Comparison of ENCODE assay signal across 1 cellular context in the genomic region with DNA sequence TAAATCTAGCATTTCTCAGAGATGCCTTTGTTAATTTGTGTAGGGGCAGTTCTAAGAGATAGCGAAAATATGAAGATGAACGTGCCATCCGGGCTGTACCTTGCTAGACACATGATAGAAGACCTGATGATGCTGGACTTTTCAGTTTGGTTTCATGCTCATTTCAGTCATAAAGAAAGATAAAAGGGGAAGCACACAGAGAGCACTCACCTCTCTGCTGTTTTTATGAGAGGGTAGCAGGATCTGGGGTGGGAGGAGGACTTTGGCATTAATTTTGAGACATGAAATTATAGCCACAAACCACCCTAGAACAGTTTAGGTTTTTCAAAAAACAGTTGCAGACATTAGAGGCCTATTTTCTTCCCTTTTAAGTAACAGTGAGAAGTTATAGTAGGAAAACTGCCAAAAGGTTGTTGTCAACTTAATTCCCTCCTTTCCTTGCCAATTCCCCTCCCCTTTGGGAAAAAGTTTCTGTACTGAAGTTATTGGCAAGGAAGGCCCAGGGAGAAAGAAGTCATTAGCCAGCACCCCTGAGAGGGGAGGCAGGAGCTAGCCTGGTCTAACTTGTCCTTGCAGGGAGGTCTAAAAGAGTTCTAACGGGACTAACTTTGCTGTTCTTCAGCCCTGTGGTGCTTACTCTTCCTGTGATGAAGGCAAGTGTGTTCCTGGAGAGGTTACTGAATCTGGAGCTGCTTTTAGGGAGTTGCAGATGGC.
A peak's percentile ranks its signal among the peaks of the same experiment; 100 is the strongest.
TF ChIP-seq lines count a peak whose summit lies in the region.

No MANE protein-coding gene starts in this region.

TF ChIP-seq in GM12878, 131 proteins besides CTCF, POLR2A, EP300 and RAD21 (continued from another document and continues in another):
- TF ChIP-seq GABPA (IDR thresholded peaks at IDR 0.05; ENCODE audit: low read depth) (0 out of 2 replicates have a peak, but pooled peaks have one; percentile 31), BRCA1 (IDR thresholded peaks at IDR 0.05; ENCODE audit: low read depth, low read length) (no peak), ZBED1 (IDR thresholded peaks at IDR 0.05; ENCODE audit: borderline replicate concordance) (no peak), ZNF274 (IDR thresholded peaks at IDR 0.05; ENCODE audit: insufficient read depth, insufficient read length) (no peak), NR2C2 (IDR thresholded peaks at IDR 0.05; ENCODE audit: borderline replicate concordance, control insufficient read depth, insufficient read length, low read depth) (no peak), MEF2A (IDR thresholded peaks at IDR 0.05; ENCODE audit: insufficient read depth, low read depth, low read length) (peak; percentile 75), JUND (IDR thresholded peaks at IDR 0.05; ENCODE audit: low read depth, low read length) (peak; percentile 89), CBX5 (IDR thresholded peaks at IDR 0.05; ENCODE audit: low read depth) (peak; percentile 91; the same call in 1 of the 2 replicates), RUNX3 (IDR thresholded peaks at IDR 0.05; ENCODE audit: low read length) (peak; percentile 84), IRF4 (IDR thresholded peaks at IDR 0.05; ENCODE audit: low read depth, low read length) (peak; percentile 78; the same call in 1 of the 2 replicates), POU2F2 (IDR thresholded peaks at IDR 0.05; ENCODE audit: borderline replicate concordance, low read depth, low read length) (peak; percentile 38; the same call in 1 of the 3 replicates), IKZF1 (conservative IDR thresholded peaks at IDR 0.05) (peak; percentile 72), ZNF24 (IDR thresholded peaks at IDR 0.05) (peak; percentile 54), SUZ12 (IDR thresholded peaks at IDR 0.05; ENCODE audit: unreplicated experiment) (no peak), BCL11A (IDR thresholded peaks at IDR 0.05; ENCODE audit: low read depth, low read length) (peak; percentile 82), NR2F1 (conservative IDR thresholded peaks at IDR 0.05) (0 out of 2 replicates have a peak, but pooled peaks have one; percentile 32), MEF2B (IDR thresholded peaks at IDR 0.05; ENCODE audit: partially characterized antibody, poor library complexity, severe bottlenecking) (peak; percentile 52), TCF7 (IDR thresholded peaks at IDR 0.05; ENCODE audit: borderline replicate concordance) (0 out of 2 replicates have a peak, but pooled peaks have one; percentile 20), RCOR1 (conservative IDR thresholded peaks at IDR 0.05; ENCODE audit: low read depth, low read length) (peak; percentile 83; the same call in 1 of the 2 replicates), ZNF217 (IDR thresholded peaks at IDR 0.05) (peak; percentile 62; the same call in 1 of the 2 replicates), RELA (IDR thresholded peaks at IDR 0.05; ENCODE audit: borderline replicate concordance, partially characterized antibody) (peak; percentile 27), NFIC (IDR thresholded peaks at IDR 0.05; ENCODE audit: low read depth, low read length) (peak; percentile 90), CEBPB (IDR thresholded peaks at IDR 0.05; ENCODE audit: borderline replicate concordance in 1 of 2, low read depth in 2 of 2, low read length in 2 of 2) (peak in 1 of 2 experiments; percentile 55; a peak in 1 of 4 replicates)
- TF ChIP-seq, protein P1, sequence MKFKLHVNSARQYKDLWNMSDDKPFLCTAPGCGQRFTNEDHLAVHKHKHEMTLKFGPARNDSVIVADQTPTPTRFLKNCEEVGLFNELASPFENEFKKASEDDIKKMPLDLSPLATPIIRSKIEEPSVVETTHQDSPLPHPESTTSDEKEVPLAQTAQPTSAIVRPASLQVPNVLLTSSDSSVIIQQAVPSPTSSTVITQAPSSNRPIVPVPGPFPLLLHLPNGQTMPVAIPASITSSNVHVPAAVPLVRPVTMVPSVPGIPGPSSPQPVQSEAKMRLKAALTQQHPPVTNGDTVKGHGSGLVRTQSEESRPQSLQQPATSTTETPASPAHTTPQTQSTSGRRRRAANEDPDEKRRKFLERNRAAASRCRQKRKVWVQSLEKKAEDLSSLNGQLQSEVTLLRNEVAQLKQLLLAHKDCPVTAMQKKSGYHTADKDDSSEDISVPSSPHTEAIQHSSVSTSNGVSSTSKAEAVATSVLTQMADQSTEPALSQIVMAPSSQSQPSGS (IDR thresholded peaks at IDR 0.05; ENCODE audit: low read length) = peak; percentile 79
- TF ChIP-seq, protein P2, sequence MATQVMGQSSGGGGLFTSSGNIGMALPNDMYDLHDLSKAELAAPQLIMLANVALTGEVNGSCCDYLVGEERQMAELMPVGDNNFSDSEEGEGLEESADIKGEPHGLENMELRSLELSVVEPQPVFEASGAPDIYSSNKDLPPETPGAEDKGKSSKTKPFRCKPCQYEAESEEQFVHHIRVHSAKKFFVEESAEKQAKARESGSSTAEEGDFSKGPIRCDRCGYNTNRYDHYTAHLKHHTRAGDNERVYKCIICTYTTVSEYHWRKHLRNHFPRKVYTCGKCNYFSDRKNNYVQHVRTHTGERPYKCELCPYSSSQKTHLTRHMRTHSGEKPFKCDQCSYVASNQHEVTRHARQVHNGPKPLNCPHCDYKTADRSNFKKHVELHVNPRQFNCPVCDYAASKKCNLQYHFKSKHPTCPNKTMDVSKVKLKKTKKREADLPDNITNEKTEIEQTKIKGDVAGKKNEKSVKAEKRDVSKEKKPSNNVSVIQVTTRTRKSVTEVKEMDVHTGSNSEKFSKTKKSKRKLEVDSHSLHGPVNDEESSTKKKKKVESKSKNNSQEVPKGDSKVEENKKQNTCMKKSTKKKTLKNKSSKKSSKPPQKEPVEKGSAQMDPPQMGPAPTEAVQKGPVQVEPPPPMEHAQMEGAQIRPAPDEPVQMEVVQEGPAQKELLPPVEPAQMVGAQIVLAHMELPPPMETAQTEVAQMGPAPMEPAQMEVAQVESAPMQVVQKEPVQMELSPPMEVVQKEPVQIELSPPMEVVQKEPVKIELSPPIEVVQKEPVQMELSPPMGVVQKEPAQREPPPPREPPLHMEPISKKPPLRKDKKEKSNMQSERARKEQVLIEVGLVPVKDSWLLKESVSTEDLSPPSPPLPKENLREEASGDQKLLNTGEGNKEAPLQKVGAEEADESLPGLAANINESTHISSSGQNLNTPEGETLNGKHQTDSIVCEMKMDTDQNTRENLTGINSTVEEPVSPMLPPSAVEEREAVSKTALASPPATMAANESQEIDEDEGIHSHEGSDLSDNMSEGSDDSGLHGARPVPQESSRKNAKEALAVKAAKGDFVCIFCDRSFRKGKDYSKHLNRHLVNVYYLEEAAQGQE (IDR thresholded peaks at IDR 0.05; ENCODE audit: low read depth, low read length) = no peak
- TF ChIP-seq, protein P3, sequence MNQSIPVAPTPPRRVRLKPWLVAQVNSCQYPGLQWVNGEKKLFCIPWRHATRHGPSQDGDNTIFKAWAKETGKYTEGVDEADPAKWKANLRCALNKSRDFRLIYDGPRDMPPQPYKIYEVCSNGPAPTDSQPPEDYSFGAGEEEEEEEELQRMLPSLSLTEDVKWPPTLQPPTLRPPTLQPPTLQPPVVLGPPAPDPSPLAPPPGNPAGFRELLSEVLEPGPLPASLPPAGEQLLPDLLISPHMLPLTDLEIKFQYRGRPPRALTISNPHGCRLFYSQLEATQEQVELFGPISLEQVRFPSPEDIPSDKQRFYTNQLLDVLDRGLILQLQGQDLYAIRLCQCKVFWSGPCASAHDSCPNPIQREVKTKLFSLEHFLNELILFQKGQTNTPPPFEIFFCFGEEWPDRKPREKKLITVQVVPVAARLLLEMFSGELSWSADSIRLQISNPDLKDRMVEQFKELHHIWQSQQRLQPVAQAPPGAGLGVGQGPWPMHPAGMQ (IDR thresholded peaks at IDR 0.05; ENCODE audit: borderline replicate concordance) = no peak
- TF ChIP-seq, protein P4, sequence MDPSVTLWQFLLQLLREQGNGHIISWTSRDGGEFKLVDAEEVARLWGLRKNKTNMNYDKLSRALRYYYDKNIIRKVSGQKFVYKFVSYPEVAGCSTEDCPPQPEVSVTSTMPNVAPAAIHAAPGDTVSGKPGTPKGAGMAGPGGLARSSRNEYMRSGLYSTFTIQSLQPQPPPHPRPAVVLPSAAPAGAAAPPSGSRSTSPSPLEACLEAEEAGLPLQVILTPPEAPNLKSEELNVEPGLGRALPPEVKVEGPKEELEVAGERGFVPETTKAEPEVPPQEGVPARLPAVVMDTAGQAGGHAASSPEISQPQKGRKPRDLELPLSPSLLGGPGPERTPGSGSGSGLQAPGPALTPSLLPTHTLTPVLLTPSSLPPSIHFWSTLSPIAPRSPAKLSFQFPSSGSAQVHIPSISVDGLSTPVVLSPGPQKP (IDR thresholded peaks at IDR 0.05; ENCODE audit: low read depth, low read length) = no peak
- TF ChIP-seq, protein P5, sequence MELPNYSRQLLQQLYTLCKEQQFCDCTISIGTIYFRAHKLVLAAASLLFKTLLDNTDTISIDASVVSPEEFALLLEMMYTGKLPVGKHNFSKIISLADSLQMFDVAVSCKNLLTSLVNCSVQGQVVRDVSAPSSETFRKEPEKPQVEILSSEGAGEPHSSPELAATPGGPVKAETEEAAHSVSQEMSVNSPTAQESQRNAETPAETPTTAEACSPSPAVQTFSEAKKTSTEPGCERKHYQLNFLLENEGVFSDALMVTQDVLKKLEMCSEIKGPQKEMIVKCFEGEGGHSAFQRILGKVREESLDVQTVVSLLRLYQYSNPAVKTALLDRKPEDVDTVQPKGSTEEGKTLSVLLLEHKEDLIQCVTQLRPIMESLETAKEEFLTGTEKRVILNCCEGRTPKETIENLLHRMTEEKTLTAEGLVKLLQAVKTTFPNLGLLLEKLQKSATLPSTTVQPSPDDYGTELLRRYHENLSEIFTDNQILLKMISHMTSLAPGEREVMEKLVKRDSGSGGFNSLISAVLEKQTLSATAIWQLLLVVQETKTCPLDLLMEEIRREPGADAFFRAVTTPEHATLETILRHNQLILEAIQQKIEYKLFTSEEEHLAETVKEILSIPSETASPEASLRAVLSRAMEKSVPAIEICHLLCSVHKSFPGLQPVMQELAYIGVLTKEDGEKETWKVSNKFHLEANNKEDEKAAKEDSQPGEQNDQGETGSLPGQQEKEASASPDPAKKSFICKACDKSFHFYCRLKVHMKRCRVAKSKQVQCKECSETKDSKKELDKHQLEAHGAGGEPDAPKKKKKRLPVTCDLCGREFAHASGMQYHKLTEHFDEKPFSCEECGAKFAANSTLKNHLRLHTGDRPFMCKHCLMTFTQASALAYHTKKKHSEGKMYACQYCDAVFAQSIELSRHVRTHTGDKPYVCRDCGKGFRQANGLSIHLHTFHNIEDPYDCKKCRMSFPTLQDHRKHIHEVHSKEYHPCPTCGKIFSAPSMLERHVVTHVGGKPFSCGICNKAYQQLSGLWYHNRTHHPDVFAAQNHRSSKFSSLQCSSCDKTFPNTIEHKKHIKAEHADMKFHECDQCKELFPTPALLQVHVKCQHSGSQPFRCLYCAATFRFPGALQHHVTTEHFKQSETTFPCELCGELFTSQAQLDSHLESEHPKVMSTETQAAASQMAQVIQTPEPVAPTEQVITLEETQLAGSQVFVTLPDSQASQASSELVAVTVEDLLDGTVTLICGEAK (IDR thresholded peaks at IDR 0.05; ENCODE audit: borderline replicate concordance) = peak; percentile 18; the same call in 1 of the 2 replicates
- TF ChIP-seq, protein P6, sequence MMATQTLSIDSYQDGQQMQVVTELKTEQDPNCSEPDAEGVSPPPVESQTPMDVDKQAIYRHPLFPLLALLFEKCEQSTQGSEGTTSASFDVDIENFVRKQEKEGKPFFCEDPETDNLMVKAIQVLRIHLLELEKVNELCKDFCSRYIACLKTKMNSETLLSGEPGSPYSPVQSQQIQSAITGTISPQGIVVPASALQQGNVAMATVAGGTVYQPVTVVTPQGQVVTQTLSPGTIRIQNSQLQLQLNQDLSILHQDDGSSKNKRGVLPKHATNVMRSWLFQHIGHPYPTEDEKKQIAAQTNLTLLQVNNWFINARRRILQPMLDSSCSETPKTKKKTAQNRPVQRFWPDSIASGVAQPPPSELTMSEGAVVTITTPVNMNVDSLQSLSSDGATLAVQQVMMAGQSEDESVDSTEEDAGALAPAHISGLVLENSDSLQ (IDR thresholded peaks at IDR 0.05) = no peak
- TF ChIP-seq, protein P7, sequence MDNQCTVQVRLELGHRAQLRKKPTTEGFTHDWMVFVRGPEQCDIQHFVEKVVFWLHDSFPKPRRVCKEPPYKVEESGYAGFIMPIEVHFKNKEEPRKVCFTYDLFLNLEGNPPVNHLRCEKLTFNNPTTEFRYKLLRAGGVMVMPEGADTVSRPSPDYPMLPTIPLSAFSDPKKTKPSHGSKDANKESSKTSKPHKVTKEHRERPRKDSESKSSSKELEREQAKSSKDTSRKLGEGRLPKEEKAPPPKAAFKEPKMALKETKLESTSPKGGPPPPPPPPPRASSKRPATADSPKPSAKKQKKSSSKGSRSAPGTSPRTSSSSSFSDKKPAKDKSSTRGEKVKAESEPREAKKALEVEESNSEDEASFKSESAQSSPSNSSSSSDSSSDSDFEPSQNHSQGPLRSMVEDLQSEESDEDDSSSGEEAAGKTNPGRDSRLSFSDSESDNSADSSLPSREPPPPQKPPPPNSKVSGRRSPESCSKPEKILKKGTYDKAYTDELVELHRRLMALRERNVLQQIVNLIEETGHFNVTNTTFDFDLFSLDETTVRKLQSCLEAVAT (IDR thresholded peaks at IDR 0.05) = peak; percentile 58
- TF ChIP-seq, protein P8, sequence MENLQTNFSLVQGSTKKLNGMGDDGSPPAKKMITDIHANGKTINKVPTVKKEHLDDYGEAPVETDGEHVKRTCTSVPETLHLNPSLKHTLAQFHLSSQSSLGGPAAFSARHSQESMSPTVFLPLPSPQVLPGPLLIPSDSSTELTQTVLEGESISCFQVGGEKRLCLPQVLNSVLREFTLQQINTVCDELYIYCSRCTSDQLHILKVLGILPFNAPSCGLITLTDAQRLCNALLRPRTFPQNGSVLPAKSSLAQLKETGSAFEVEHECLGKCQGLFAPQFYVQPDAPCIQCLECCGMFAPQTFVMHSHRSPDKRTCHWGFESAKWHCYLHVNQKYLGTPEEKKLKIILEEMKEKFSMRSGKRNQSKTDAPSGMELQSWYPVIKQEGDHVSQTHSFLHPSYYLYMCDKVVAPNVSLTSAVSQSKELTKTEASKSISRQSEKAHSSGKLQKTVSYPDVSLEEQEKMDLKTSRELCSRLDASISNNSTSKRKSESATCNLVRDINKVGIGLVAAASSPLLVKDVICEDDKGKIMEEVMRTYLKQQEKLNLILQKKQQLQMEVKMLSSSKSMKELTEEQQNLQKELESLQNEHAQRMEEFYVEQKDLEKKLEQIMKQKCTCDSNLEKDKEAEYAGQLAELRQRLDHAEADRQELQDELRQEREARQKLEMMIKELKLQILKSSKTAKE (IDR thresholded peaks at IDR 0.05; ENCODE audit: low read depth, poor library complexity, severe bottlenecking) = peak; percentile 93
